1 cellular context compared by ENCODE assay signal in genomic region chr11:57335343-57336110, GRCh38.
A peak's percentile ranks its signal among the peaks of the same experiment; 100 is the strongest.
TF ChIP-seq lines count a peak whose summit lies in the region.

Gene SSRP1 (minus strand): TSS chr11:57335892. CDS start chr11:57335121, 771 bp downstream.

TF ChIP-seq in HepG2, 621 proteins besides CTCF, POLR2A, EP300 and RAD21 (continued from another document and continues in another):
- TF ChIP-seq ZBTB2 (CRISPR knock-in tag; IDR thresholded peaks at IDR 0.05; ENCODE audit: low read depth): peak; percentile 83
- TF ChIP-seq ZNF224 (CRISPR knock-in tag; IDR thresholded peaks at IDR 0.05): 0 out of 2 replicates have a peak, but pooled peaks have one; percentile 54
- no peak for TF ChIP-seq SIN3B (IDR thresholded peaks at IDR 0.05; ENCODE audit: low read length)
- TF ChIP-seq MLXIP (CRISPR knock-in tag; IDR thresholded peaks at IDR 0.05; ENCODE audit: borderline replicate concordance): no peak
- peak; percentile 34; the same call in 1 of the 2 replicates for TF ChIP-seq ZFP91 (CRISPR knock-in tag; IDR thresholded peaks at IDR 0.05; ENCODE audit: borderline replicate concordance)
- peak; percentile 80 for TF ChIP-seq GABPA (IDR thresholded peaks at IDR 0.05; ENCODE audit: low read depth, low read length)
- TF ChIP-seq GABPA (CRISPR knock-in tag; IDR thresholded peaks at IDR 0.05; ENCODE audit: low read depth): peak; percentile 91
- TF ChIP-seq NR2C2 (CRISPR knock-in tag; IDR thresholded peaks at IDR 0.05; ENCODE audit: borderline replicate concordance): 0 out of 2 replicates have a peak, but pooled peaks have one; percentile 37
- TF ChIP-seq ZNF234 (CRISPR knock-in tag; conservative IDR thresholded peaks at IDR 0.05): 0 out of 2 replicates have a peak, but pooled peaks have one; percentile 33
- TF ChIP-seq SP2 (CRISPR knock-in tag; IDR thresholded peaks at IDR 0.05): peak; percentile 47; the same call in 1 of the 2 replicates
- 0 out of 2 replicates have a peak, but pooled peaks have one; percentile 45 for TF ChIP-seq SAFB2 (CRISPR knock-in tag; IDR thresholded peaks at IDR 0.05; ENCODE audit: borderline replicate concordance, low read depth)
- TF ChIP-seq ASH2L (IDR thresholded peaks at IDR 0.05; ENCODE audit: insufficient read length, low read depth, low read length): peak; percentile 76
- TF ChIP-seq ZNF563 (CRISPR knock-in tag; IDR thresholded peaks at IDR 0.05): 0 out of 2 replicates have a peak, but pooled peaks have one; percentile 44
- peak; percentile 54; the same call in 1 of the 2 replicates for TF ChIP-seq HBP1 (CRISPR knock-in tag; IDR thresholded peaks at IDR 0.05; ENCODE audit: low read depth)
- no peak for TF ChIP-seq RORA (CRISPR knock-in tag; IDR thresholded peaks at IDR 0.05)
- TF ChIP-seq ZNF75D (CRISPR knock-in tag; IDR thresholded peaks at IDR 0.05; ENCODE audit: borderline replicate concordance): no peak
- peak; percentile 55; the same call in 1 of the 2 replicates for TF ChIP-seq KAT7 (CRISPR knock-in tag; IDR thresholded peaks at IDR 0.05; ENCODE audit: borderline replicate concordance)
- TF ChIP-seq HDAC2 (CRISPR knock-in tag; IDR thresholded peaks at IDR 0.05): peak; percentile 39; the same call in 1 of the 2 replicates
- 0 out of 2 replicates have a peak, but pooled peaks have one; percentile 26 for TF ChIP-seq ERF (CRISPR knock-in tag; IDR thresholded peaks at IDR 0.05)
- peak; percentile 45; the same call in 1 of the 2 replicates for TF ChIP-seq ARNTL (CRISPR knock-in tag; IDR thresholded peaks at IDR 0.05)
- peak; percentile 67 for TF ChIP-seq FOXK2 (IDR thresholded peaks at IDR 0.05)
- TF ChIP-seq NCOA2 (CRISPR knock-in tag; IDR thresholded peaks at IDR 0.05): no peak
- TF ChIP-seq ZNF780A (CRISPR knock-in tag; IDR thresholded peaks at IDR 0.05): no peak
- TF ChIP-seq ZNF564 (CRISPR knock-in tag; IDR thresholded peaks at IDR 0.05): no peak
- TF ChIP-seq SSRP1 (CRISPR knock-in tag; IDR thresholded peaks at IDR 0.05): no peak
- TF ChIP-seq ARID5B (CRISPR knock-in tag; IDR thresholded peaks at IDR 0.05): peak; percentile 30; the same call in 1 of the 2 replicates
- no peak for TF ChIP-seq ZNF552 (CRISPR knock-in tag; IDR thresholded peaks at IDR 0.05; ENCODE audit: borderline replicate concordance)
- TF ChIP-seq EEA1 (CRISPR knock-in tag; IDR thresholded peaks at IDR 0.05; ENCODE audit: borderline replicate concordance): 0 out of 2 replicates have a peak, but pooled peaks have one; percentile 44
- TF ChIP-seq ZNF12 (CRISPR knock-in tag; IDR thresholded peaks at IDR 0.05): 0 out of 2 replicates have a peak, but pooled peaks have one; percentile 14
- peak; percentile 57 for TF ChIP-seq ZNF430 (CRISPR knock-in tag; IDR thresholded peaks at IDR 0.05)
- TF ChIP-seq FOXO1 (CRISPR knock-in tag; IDR thresholded peaks at IDR 0.05): peak; percentile 48
- TF ChIP-seq CBX1 (IDR thresholded peaks at IDR 0.05; ENCODE audit: low read depth): peak; percentile 34
- TF ChIP-seq ZNF275 (CRISPR knock-in tag; IDR thresholded peaks at IDR 0.05; ENCODE audit: borderline replicate concordance): peak; percentile 38; the same call in 1 of the 2 replicates
- no peak for TF ChIP-seq ZNF513 (CRISPR knock-in tag; conservative IDR thresholded peaks at IDR 0.05)
- TF ChIP-seq ZMYM4 (CRISPR knock-in tag; IDR thresholded peaks at IDR 0.05): peak; percentile 69; the same call in 1 of the 2 replicates
- peak; percentile 90 for TF ChIP-seq THAP11 (CRISPR knock-in tag; IDR thresholded peaks at IDR 0.05)
- peak; percentile 94 for TF ChIP-seq KDM2A (CRISPR knock-in tag; IDR thresholded peaks at IDR 0.05; ENCODE audit: borderline replicate concordance, low read depth)
- no peak for TF ChIP-seq MXD3 (CRISPR knock-in tag; IDR thresholded peaks at IDR 0.05)
- TF ChIP-seq PRDM10 (CRISPR knock-in tag; IDR thresholded peaks at IDR 0.05; ENCODE audit: low read depth): peak; percentile 99
- peak; percentile 47; the same call in 1 of the 2 replicates for TF ChIP-seq TARDBP (CRISPR knock-in tag; IDR thresholded peaks at IDR 0.05)
- peak; percentile 65 for TF ChIP-seq RBFOX2 (IDR thresholded peaks at IDR 0.05; ENCODE audit: low read depth, low read length)
- peak; percentile 75 for TF ChIP-seq MAX (IDR thresholded peaks at IDR 0.05)
- TF ChIP-seq ZSCAN25 (CRISPR knock-in tag; IDR thresholded peaks at IDR 0.05): 0 out of 2 replicates have a peak, but pooled peaks have one; percentile 10
- TF ChIP-seq HMG20B (CRISPR knock-in tag; conservative IDR thresholded peaks at IDR 0.05): no peak
- TF ChIP-seq AGO2 (optimal IDR thresholded peaks at IDR 0.05; ENCODE audit: low read depth, low read length): peak; percentile 32
